8 cellular contexts compared by ENCODE assay signal in genomic region chr12:48351022-48351708, GRCh38. TPM values are rescaled to one million over a fixed set of nuclear protein-coding genes. Genes with fewer than 3 reads are reported as not detected.
A peak's percentile ranks its signal among the peaks of the same experiment; 100 is the strongest.
DNase-seq lines count a peak whose midpoint lies in the region; ATAC-seq and TF ChIP-seq lines count a peak whose summit lies in the region.

No MANE protein-coding gene starts in this region.

- no peak for TF ChIP-seq POLR2A in prostate gland (IDR thresholded peaks at IDR 0.05)

- H3K4me3 ChIP-seq in HEK293 (ENCODE audit: low read depth, low read length) (peak overlapping the region; percentile 86), prostate gland (peak overlapping the region; percentile 66 to 77)

- peaks cover 19% of the 10 kb centered on the region for H3K4me1 Mint-ChIP-seq in T-helper 2 cell treated with Interferon-gamma antibody and Interleukin-4, amounts not matched to agents 5 μg/mL and 100 μg/mL, for 36 hours (ENCODE audit: low read depth)
- H3K4me1 Mint-ChIP-seq in activated T-helper 2 cell treated with anti-CD3 and anti-CD28 coated beads, Interferon-gamma antibody, Interleukin-2, Interleukin-4, amounts not matched to agents 10 μg/mL and 5 μg/mL and 100 μg/mL, durations not matched to agents 14 hours and 24 hours and 36 hours (ENCODE audit: low read depth), result peaks cover 20% of the 10 kb centered on the region

- 1% methylated on average over 35 of the region's 36 CpGs for WGBS in prostate gland

- H3K27me3 Mint-ChIP-seq in T-helper 2 cell treated with Interferon-gamma antibody and Interleukin-4, amounts not matched to agents 5 μg/mL and 100 μg/mL, for 36 hours (ENCODE audit: low read depth), result peaks cover 6% of the 10 kb centered on the region
- H3K27me3 Mint-ChIP-seq in activated T-helper 2 cell treated with anti-CD3 and anti-CD28 coated beads, Interferon-gamma antibody, Interleukin-2, Interleukin-4, amounts not matched to agents 10 μg/mL and 5 μg/mL and 100 μg/mL, durations not matched to agents 14 hours and 24 hours and 36 hours (ENCODE audit: low read depth), result peaks cover 5% of the 10 kb centered on the region

- H3K36me3 ChIP-seq in HEK293 (ENCODE audit: control insufficient read depth in 2 of 2, insufficient read depth in 1 of 2, low read length in 2 of 2) (peaks cover 6 to 18% of the 10 kb centered on the region in 2 experiments; a peak in 2 of 3 replicates), prostate gland (peaks cover 0 to 3% of the 10 kb centered on the region in 2 donors)

- H3K27ac Mint-ChIP-seq in T-helper 2 cell treated with Interferon-gamma antibody and Interleukin-4, amounts not matched to agents 5 μg/mL and 100 μg/mL, for 36 hours, result peak overlapping the region; percentile 55
- H3K27ac Mint-ChIP-seq in activated T-helper 2 cell treated with anti-CD3 and anti-CD28 coated beads, Interferon-gamma antibody, Interleukin-2, Interleukin-4, amounts not matched to agents 10 μg/mL and 5 μg/mL and 100 μg/mL, durations not matched to agents 14 hours and 24 hours and 36 hours, result peak overlapping the region; percentile 49

- peak; percentile 74 to 80 for ATAC-seq in left cardiac atrium

- no peak for DNase-seq in T-helper 2 cell treated with Interferon-gamma antibody and Interleukin-4, amounts not matched to agents 5 μg/mL and 100 μg/mL, for 36 hours (ENCODE audit: low spot score)
- DNase-seq in T-helper 2 cell (no peak), NCI-H1105 (lab: John Stamatoyannopoulos, UW) (peak; percentile 46), left cardiac atrium (peak; percentile 81), prostate gland (ENCODE audit: low spot score) (peak; percentile 58), T1000 (lab: John Stamatoyannopoulos, UW) (no peak)
- no peak for DNase-seq in activated T-helper 2 cell treated with anti-CD3 and anti-CD28 coated beads, Interferon-gamma antibody, Interleukin-2, Interleukin-4, amounts not matched to agents 10 μg/mL and 5 μg/mL and 100 μg/mL, durations not matched to agents 14 hours and 24 hours and 36 hours (ENCODE audit: low spot score)

- H3K9me3 ChIP-seq in HEK293 (ENCODE audit: control insufficient read depth, insufficient read depth, low read depth, low read length), result no peaks in the 10 kb centered on the region
- H3K9me3 ChIP-seq in prostate gland, result no peaks in the 10 kb centered on the region

- H3K36me3 Mint-ChIP-seq in T-helper 2 cell treated with Interferon-gamma antibody and Interleukin-4, amounts not matched to agents 5 μg/mL and 100 μg/mL, for 36 hours (ENCODE audit: low read depth), result peaks cover 19% of the 10 kb centered on the region
- H3K36me3 Mint-ChIP-seq in activated T-helper 2 cell treated with anti-CD3 and anti-CD28 coated beads, Interferon-gamma antibody, Interleukin-2, Interleukin-4, amounts not matched to agents 10 μg/mL and 5 μg/mL and 100 μg/mL, durations not matched to agents 14 hours and 24 hours and 36 hours (ENCODE audit: low read depth), result peaks cover 22% of the 10 kb centered on the region

- H3K4me1 ChIP-seq in HEK293 (ENCODE audit: control insufficient read depth, insufficient read depth, low read length), result no peaks in the 10 kb centered on the region
- H3K4me1 ChIP-seq in prostate gland (replicated peaks), result no peaks in the 10 kb centered on the region

- CTCF ChIA-PET in HEK293 (lab: Yijun Ruan, JAX), result interaction anchor here (0.6 kb wide), 1 partner anchor 83 kb away, joined by 3 read pairs; no protein-coding TSS in a partner anchor

- H3K9me3 Mint-ChIP-seq in T-helper 2 cell treated with Interferon-gamma antibody and Interleukin-4, amounts not matched to agents 5 μg/mL and 100 μg/mL, for 36 hours, result no peaks in the 10 kb centered on the region
- H3K9me3 Mint-ChIP-seq in activated T-helper 2 cell treated with anti-CD3 and anti-CD28 coated beads, Interferon-gamma antibody, Interleukin-2, Interleukin-4, amounts not matched to agents 10 μg/mL and 5 μg/mL and 100 μg/mL, durations not matched to agents 14 hours and 24 hours and 36 hours, result no peaks in the 10 kb centered on the region

- no peak for TF ChIP-seq CTCF in HEK293 (tag by site-specific recombination; IDR thresholded peaks at IDR 0.05)
- no peak for TF ChIP-seq CTCF in prostate gland (IDR thresholded peaks at IDR 0.05)

- H3K27me3 ChIP-seq in prostate gland (replicated peaks; ENCODE audit: insufficient read depth), result no peaks in the 10 kb centered on the region

- H3K4me3 Mint-ChIP-seq in T-helper 2 cell treated with Interferon-gamma antibody and Interleukin-4, amounts not matched to agents 5 μg/mL and 100 μg/mL, for 36 hours, result peak overlapping the region; percentile 80
- peak overlapping the region; percentile 79 for H3K4me3 Mint-ChIP-seq in activated T-helper 2 cell treated with anti-CD3 and anti-CD28 coated beads, Interferon-gamma antibody, Interleukin-2, Interleukin-4, amounts not matched to agents 10 μg/mL and 5 μg/mL and 100 μg/mL, durations not matched to agents 14 hours and 24 hours and 36 hours (ENCODE audit: low read depth)

- POLR2A ChIA-PET in HEK293 (lab: Yijun Ruan, JAX), result no interaction called here

- H3K27ac ChIP-seq in HEK293 (ENCODE audit: extremely low read depth, low read depth, low read length), result peak overlapping the region; percentile 8; the same call in 1 of the 2 replicates
- H3K27ac ChIP-seq in prostate gland, result peak overlapping the region; percentile 91 to 98

- intact Hi-C loops in activated T-helper 2 cell treated with anti-CD3 and anti-CD28 coated beads, Interferon-gamma antibody, Interleukin-2, Interleukin-4, amounts not matched to agents 10 μg/mL and 5 μg/mL and 100 μg/mL, durations not matched to agents 14 hours and 24 hours and 36 hours (cut with micrococcal nuclease), result loop anchor here (2.0 kb wide), 1 partner anchor 152 kb away; no protein-coding TSS in a partner anchor
- intact Hi-C loops in left cardiac atrium (cut with DNase I) (loop anchor here in 1 of 2 donors (10.0 kb wide), 1 partner anchor 146 kb away; the partner anchor contains the start of gene OR10AD1), prostate gland (cut with DNase I) (loop anchor here (5.0 kb wide), 1 partner anchor 154 kb away; no protein-coding TSS in a partner anchor)

TF ChIP-seq in HEK293, 187 proteins besides CTCF, POLR2A, EP300 and RAD21 (continues in another document):
- TF ChIP-seq, protein P1, sequence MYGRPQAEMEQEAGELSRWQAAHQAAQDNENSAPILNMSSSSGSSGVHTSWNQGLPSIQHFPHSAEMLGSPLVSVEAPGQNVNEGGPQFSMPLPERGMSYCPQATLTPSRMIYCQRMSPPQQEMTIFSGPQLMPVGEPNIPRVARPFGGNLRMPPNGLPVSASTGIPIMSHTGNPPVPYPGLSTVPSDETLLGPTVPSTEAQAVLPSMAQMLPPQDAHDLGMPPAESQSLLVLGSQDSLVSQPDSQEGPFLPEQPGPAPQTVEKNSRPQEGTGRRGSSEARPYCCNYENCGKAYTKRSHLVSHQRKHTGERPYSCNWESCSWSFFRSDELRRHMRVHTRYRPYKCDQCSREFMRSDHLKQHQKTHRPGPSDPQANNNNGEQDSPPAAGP (tag by site-specific recombination; IDR thresholded peaks at IDR 0.05), result peak; percentile 42; the same call in 1 of the 2 replicates
- TF ChIP-seq, protein P2, sequence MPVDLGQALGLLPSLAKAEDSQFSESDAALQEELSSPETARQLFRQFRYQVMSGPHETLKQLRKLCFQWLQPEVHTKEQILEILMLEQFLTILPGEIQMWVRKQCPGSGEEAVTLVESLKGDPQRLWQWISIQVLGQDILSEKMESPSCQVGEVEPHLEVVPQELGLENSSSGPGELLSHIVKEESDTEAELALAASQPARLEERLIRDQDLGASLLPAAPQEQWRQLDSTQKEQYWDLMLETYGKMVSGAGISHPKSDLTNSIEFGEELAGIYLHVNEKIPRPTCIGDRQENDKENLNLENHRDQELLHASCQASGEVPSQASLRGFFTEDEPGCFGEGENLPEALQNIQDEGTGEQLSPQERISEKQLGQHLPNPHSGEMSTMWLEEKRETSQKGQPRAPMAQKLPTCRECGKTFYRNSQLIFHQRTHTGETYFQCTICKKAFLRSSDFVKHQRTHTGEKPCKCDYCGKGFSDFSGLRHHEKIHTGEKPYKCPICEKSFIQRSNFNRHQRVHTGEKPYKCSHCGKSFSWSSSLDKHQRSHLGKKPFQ (tag by site-specific recombination; IDR thresholded peaks at IDR 0.05), result no peak
- no peak for TF ChIP-seq ZNF830 (tag by site-specific recombination; IDR thresholded peaks at IDR 0.05; ENCODE audit: low read depth)
- TF ChIP-seq, protein P3, sequence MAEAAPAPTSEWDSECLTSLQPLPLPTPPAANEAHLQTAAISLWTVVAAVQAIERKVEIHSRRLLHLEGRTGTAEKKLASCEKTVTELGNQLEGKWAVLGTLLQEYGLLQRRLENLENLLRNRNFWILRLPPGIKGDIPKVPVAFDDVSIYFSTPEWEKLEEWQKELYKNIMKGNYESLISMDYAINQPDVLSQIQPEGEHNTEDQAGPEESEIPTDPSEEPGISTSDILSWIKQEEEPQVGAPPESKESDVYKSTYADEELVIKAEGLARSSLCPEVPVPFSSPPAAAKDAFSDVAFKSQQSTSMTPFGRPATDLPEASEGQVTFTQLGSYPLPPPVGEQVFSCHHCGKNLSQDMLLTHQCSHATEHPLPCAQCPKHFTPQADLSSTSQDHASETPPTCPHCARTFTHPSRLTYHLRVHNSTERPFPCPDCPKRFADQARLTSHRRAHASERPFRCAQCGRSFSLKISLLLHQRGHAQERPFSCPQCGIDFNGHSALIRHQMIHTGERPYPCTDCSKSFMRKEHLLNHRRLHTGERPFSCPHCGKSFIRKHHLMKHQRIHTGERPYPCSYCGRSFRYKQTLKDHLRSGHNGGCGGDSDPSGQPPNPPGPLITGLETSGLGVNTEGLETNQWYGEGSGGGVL (tag by site-specific recombination; IDR thresholded peaks at IDR 0.05), result peak; percentile 78
- 0 out of 2 replicates have a peak, but pooled peaks have one; percentile 13 for TF ChIP-seq BCL11A (tag by site-specific recombination; IDR thresholded peaks at IDR 0.05; ENCODE audit: low read depth)
- TF ChIP-seq ZXDB (tag by site-specific recombination; IDR thresholded peaks at IDR 0.05), result peak; percentile 44
- TF ChIP-seq ZFHX2 (tag by site-specific recombination; conservative IDR thresholded peaks at IDR 0.05), result peak; percentile 54
- TF ChIP-seq ZNF629 (tag by site-specific recombination; IDR thresholded peaks at IDR 0.05), result peak; percentile 48; the same call in 1 of the 2 replicates
- TF ChIP-seq ZIC2 (tag by site-specific recombination; IDR thresholded peaks at IDR 0.05), result peak; percentile 38; the same call in 1 of the 2 replicates
- no peak for TF ChIP-seq ZBTB20 (tag by site-specific recombination; IDR thresholded peaks at IDR 0.05)

RNA-seq across cellular contexts. Expression of gene ZNF641, which starts 0.4 kb away (rescaled TPM):
- 5.4 and 6.4 TPM in 2 replicates for total RNA-seq in activated T-helper 2 cell treated with anti-CD3 and anti-CD28 coated beads, Interferon-gamma antibody, Interleukin-2, Interleukin-4, amounts not matched to agents 10 μg/mL and 5 μg/mL and 100 μg/mL, durations not matched to agents 14 hours and 24 hours and 36 hours
- total RNA-seq in left cardiac atrium, result 10 to 100 TPM; 14.3 to 14.4 TPM
- total RNA-seq in prostate gland, result 10 to 100 TPM; 21.7 to 39.7 TPM

Comparison
In these comparisons a context has a peak if more than half of its experiments do, and no peak if none do; other contexts are left out.
1. DNase-seq: peak in NCI-H1105 (single experiment), left cardiac atrium (single experiment) and prostate gland (single experiment); none in T-helper 2 cell treated with Interferon-gamma antibody and Interleukin-4, amounts not matched to agents 5 μg/mL and 100 μg/mL, for 36 hours (single experiment), T-helper 2 cell (0 of 5), activated T-helper 2 cell treated with anti-CD3 and anti-CD28 coated beads, Interferon-gamma antibody, Interleukin-2, Interleukin-4, amounts not matched to agents 10 μg/mL and 5 μg/mL and 100 μg/mL, durations not matched to agents 14 hours and 24 hours and 36 hours (single experiment) and T1000 (single experiment).